ENCODE assay signal across 19 cellular contexts in the genomic region with DNA sequence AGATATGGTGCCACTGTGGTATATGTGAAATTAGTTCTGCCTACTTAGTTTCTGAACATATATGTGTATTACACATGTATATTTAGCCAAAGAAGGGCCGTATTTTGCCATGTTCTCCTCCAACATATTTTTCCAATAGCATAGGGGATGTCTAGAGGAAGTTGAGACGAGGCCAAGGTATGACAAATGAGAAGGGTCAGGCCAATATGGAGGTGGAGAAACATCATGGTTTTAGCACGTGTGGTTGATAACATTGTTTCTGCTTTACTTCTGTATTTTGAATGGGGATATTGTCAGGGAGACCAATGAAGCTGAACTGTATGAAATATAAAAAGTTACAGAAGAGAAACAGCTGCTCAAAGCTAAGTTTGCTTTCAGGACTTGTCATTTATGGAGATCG.
"Had no signal": no experiment of that assay in that cellular context is flagged by ENCODE, and none has a peak within 500 bp of the region (broad histone marks: within the 10 kb centered on the region; RNA-seq: fewer than 3 reads in every experiment).

No MANE protein-coding gene starts in this region.

- DNase-seq: Kasumi-1, MM.1S, NCI-H1092 treated with DMSO at 0.1 percent for 48 hours, NCI-H1436, NCI-H187, NCI-H2029, NCI-H2081 treated with DMSO at 0.1 percent for 48 hours, NCI-H2171, NCI-H226, NCI-H446, NCI-H510A, NCI-H524 treated with DMSO at 0.1 percent for 48 hours, NCI-H69, NCI-H774, PC-3, SHP77 had no signal

- H3K4me3 ChIP-seq: K562 had no signal

- H3K27ac Mint-ChIP-seq: IgD-negative memory B cell had no signal

- H3K36me3 Mint-ChIP-seq: IgD-negative memory B cell had no signal

- H3K4me1 Mint-ChIP-seq: IgD-negative memory B cell had no signal

- ATAC-seq: K562, Panc1, PC-3 had no signal

- H3K27me3 Mint-ChIP-seq: IgD-negative memory B cell had no signal
